ENCODE assay signal across 1 cellular context in genomic region chr16:79377082-79377481, GRCh38.
A peak's percentile ranks its signal among the peaks of the same experiment; 100 is the strongest.
TF ChIP-seq lines count a peak whose summit lies in the region.
"Not testable (repeated sequence)": the region's sequence is repeated elsewhere in the genome, so short reads cannot be mapped to it uniquely, and the experiment has no call there.

No MANE protein-coding gene starts in this region.

- POLR2A ChIA-PET in HEK293 (lab: Yijun Ruan, JAX), result not testable (repeated sequence)

- H3K36me3 ChIP-seq in HEK293 (ENCODE audit: control insufficient read depth in 2 of 2, insufficient read depth in 1 of 2, low read length in 2 of 2), result not testable (repeated sequence)

- not testable (repeated sequence) for H3K27ac ChIP-seq in HEK293 (ENCODE audit: extremely low read depth, low read depth, low read length)

- not testable (repeated sequence) for TF ChIP-seq CTCF in HEK293 (tag by site-specific recombination; IDR thresholded peaks at IDR 0.05)

- H3K4me3 ChIP-seq in HEK293 (ENCODE audit: low read depth, low read length), result not testable (repeated sequence)

- CTCF ChIA-PET in HEK293 (lab: Yijun Ruan, JAX), result not testable (repeated sequence)

- not testable (repeated sequence) for H3K4me1 ChIP-seq in HEK293 (ENCODE audit: control insufficient read depth, insufficient read depth, low read length)

- not testable (repeated sequence) for H3K9me3 ChIP-seq in HEK293 (ENCODE audit: control insufficient read depth, insufficient read depth, low read depth, low read length)

TF ChIP-seq in HEK293, 187 proteins besides CTCF, POLR2A, EP300 and RAD21:
- TF ChIP-seq SCRT2 (tag by site-specific recombination; IDR thresholded peaks at IDR 0.05), result peak; percentile 68
- peak; percentile 75 for TF ChIP-seq SCRT1 (tag by site-specific recombination; IDR thresholded peaks at IDR 0.05; ENCODE audit: borderline replicate concordance)
